Comparison of ENCODE assay signal across 28 cellular contexts in the genomic region with DNA sequence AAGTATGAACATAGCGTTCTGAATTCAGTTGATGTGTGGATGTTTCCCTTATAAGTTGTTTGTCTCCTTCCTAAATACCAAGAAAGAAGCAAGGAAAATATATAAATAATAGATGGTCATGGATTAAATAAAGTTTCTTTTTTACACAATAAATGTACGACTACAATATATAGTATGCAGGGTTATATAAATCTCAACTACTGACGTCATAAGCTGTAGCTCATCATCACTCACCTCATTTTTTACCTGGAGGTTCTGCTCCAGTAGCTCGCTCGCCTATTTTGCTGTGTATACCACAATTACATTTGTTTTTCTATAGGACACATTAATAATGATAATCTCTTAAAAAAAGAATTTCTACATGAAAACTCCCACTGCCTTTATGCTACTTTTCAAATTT.
"Had no signal": no experiment of that assay in that cellular context is flagged by ENCODE, and none has a peak within 500 bp of the region (broad histone marks: within the 10 kb centered on the region; RNA-seq: fewer than 3 reads in every experiment).

No MANE protein-coding gene starts in this region.

- DNase-seq: colonic mucosa; cortex of kidney; dermis blood vessel endothelial cell; dorsolateral prefrontal cortex; effector CD4-positive, alpha-beta T cell; effector CD8-positive, alpha-beta T cell; effector memory CD4-positive, alpha-beta T cell; effector memory CD8-positive, alpha-beta T cell; endodermal cell; erythroblast; esophagus squamous epithelium; foreskin fibroblast; foreskin keratinocyte; foreskin melanocyte; gastrocnemius medialis; glutamatergic neuron; head of caudate nucleus; heart left ventricle; heart right ventricle had no signal

- H3K9me3 ChIP-seq: colonic mucosa, esophagus muscularis mucosa, esophagus squamous epithelium, gastrocnemius medialis, gastroesophageal sphincter, heart left ventricle, heart right ventricle had no signal

- H3K27ac ChIP-seq: colonic mucosa, coronary artery, dorsolateral prefrontal cortex, epithelial cell of prostate, esophagus muscularis mucosa, esophagus squamous epithelium, foreskin keratinocyte, gastrocnemius medialis, gastroesophageal sphincter, heart left ventricle, heart right ventricle had no signal

- FAIRE-seq: colon, endometrium, endothelial cell of umbilical vein, frontal cortex had no signal

- ATAC-seq: effector memory CD8-positive, alpha-beta T cell; esophagus mucosa; foreskin keratinocyte; gastrocnemius medialis; gastroesophageal sphincter; heart left ventricle; heart right ventricle had no signal

- H3K4me3 ChIP-seq: colonic mucosa, coronary artery, dorsolateral prefrontal cortex, esophagus muscularis mucosa, esophagus squamous epithelium, gastrocnemius medialis, gastroesophageal sphincter, heart left ventricle, heart right ventricle had no signal

- H3K27me3 ChIP-seq: colonic mucosa, dorsolateral prefrontal cortex, esophagus muscularis mucosa, esophagus squamous epithelium, foreskin keratinocyte, gastrocnemius medialis, gastroesophageal sphincter, heart left ventricle, heart right ventricle had no signal

- H3K36me3 ChIP-seq: colonic mucosa, esophagus muscularis mucosa, esophagus squamous epithelium, gastrocnemius medialis, gastroesophageal sphincter, heart left ventricle, heart right ventricle had no signal

- H3K4me1 ChIP-seq: colonic mucosa, esophagus muscularis mucosa, esophagus squamous epithelium, foreskin keratinocyte, gastrocnemius medialis, gastroesophageal sphincter, heart left ventricle, heart right ventricle had no signal
